20 cellular contexts compared by ENCODE assay signal in genomic region chr4:165698272-165698671, GRCh38.
DNase-seq lines count a peak whose midpoint lies in the region; ATAC-seq and FAIRE-seq lines count a peak whose summit lies in the region.
"Had no signal": no experiment of that assay in that cellular context is flagged by ENCODE, and none has a peak within 500 bp of the region (broad histone marks: within the 10 kb centered on the region; RNA-seq: fewer than 3 reads in every experiment).

No MANE protein-coding gene starts in this region.

- H3K4me3 ChIP-seq in SJCRH30 = no peak overlapping the region
- H3K4me3 ChIP-seq: A549; BLaER1 treated with 17β-estradiol and CSF1 and Interleukin-3, amounts not matched to agents 10 nM and 100 nM; GM12878 had no signal

- no peaks in the 10 kb centered on the region for H3K36me3 ChIP-seq in SJCRH30
- H3K36me3 ChIP-seq: BLaER1 treated with 17β-estradiol and CSF1 and Interleukin-3, amounts not matched to agents 10 nM and 100 nM had no signal

- H3K4me1 ChIP-seq in SJCRH30 = peaks cover 17% of the 10 kb centered on the region
- H3K4me1 ChIP-seq: A549; BLaER1 treated with 17β-estradiol and CSF1 and Interleukin-3, amounts not matched to agents 10 nM and 100 nM; Caco-2 had no signal

- H3K27me3 ChIP-seq in SJCRH30 = no peaks in the 10 kb centered on the region
- H3K27me3 ChIP-seq: BLaER1 treated with 17β-estradiol and CSF1 and Interleukin-3, amounts not matched to agents 10 nM and 100 nM had no signal

- peak; percentile 11 for DNase-seq in NCI-H69 (lab: John Stamatoyannopoulos, UW)
- DNase-seq in SJCRH30 = peak in 1 of 2 experiments; percentile 13
- no peak for DNase-seq in NCI-H1694 (lab: John Stamatoyannopoulos, UW)
- no peak for DNase-seq in sciatic nerve (ENCODE audit: low spot score)
- DNase-seq: AML-193; Caco-2; Calu3; CD4-positive, alpha-beta T cell; CD8-positive, alpha-beta T cell; DMS79 treated with DMSO at 0.1 percent for 48 hours; GDM1 had no signal

- peak; percentile 100 for FAIRE-seq in G401.6 (lab: Jason Lieb, UNC)
- FAIRE-seq: A549, D721Med, GM12878, GM12892, GM18507 had no signal

- intact Hi-C loops in sciatic nerve (cut with DNase I) = no loop called here

- H3K9me3 ChIP-seq in SJCRH30 (replicated peaks) = no peaks in the 10 kb centered on the region
- H3K9me3 ChIP-seq: A549; BLaER1 treated with 17β-estradiol and CSF1 and Interleukin-3, amounts not matched to agents 10 nM and 100 nM; Caco-2 had no signal

- no peak for ATAC-seq in sciatic nerve
- ATAC-seq: A549; CD8-positive, alpha-beta T cell; GM12878 had no signal

- H3K27ac ChIP-seq in SJCRH30 = peak overlapping the region; percentile 82
- H3K27ac ChIP-seq: 22Rv1; A549; BLaER1 treated with 17β-estradiol and CSF1 and Interleukin-3, amounts not matched to agents 10 nM and 100 nM; C4-2B had no signal
